1 cellular context compared by ENCODE assay signal in the genomic region with DNA sequence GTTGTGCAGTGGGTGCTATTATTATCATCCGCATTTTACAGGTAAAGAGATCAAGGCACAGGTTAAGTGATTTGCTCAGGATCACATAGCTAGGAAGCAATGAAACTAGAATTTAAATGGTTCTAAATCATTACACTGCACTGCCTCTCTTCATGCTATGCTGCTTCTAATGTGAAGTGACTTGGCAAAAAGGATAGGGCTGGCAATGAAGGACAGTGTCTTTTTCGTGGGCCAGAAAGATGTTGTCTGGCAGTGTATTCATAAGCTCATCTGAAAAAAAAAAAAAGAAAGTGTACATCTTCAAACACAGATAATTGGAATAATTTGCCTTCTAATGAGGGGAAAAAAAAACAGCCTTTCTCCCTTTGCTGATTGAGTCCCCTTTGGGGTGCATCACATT.
TF ChIP-seq lines count a peak whose summit lies in the region.

No MANE protein-coding gene starts in this region.

TF ChIP-seq in SK-N-SH treated with all-trans-retinoic acid at 6 μM for 48 hours, 23 proteins besides CTCF, POLR2A, EP300 and RAD21 (continued from another document):
- TF ChIP-seq, protein P1, sequence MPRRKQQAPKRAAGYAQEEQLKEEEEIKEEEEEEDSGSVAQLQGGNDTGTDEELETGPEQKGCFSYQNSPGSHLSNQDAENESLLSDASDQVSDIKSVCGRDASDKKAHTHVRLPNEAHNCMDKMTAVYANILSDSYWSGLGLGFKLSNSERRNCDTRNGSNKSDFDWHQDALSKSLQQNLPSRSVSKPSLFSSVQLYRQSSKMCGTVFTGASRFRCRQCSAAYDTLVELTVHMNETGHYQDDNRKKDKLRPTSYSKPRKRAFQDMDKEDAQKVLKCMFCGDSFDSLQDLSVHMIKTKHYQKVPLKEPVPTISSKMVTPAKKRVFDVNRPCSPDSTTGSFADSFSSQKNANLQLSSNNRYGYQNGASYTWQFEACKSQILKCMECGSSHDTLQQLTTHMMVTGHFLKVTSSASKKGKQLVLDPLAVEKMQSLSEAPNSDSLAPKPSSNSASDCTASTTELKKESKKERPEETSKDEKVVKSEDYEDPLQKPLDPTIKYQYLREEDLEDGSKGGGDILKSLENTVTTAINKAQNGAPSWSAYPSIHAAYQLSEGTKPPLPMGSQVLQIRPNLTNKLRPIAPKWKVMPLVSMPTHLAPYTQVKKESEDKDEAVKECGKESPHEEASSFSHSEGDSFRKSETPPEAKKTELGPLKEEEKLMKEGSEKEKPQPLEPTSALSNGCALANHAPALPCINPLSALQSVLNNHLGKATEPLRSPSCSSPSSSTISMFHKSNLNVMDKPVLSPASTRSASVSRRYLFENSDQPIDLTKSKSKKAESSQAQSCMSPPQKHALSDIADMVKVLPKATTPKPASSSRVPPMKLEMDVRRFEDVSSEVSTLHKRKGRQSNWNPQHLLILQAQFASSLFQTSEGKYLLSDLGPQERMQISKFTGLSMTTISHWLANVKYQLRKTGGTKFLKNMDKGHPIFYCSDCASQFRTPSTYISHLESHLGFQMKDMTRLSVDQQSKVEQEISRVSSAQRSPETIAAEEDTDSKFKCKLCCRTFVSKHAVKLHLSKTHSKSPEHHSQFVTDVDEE (CRISPR knock-in tag; IDR thresholded peaks at IDR 0.05) = no peak
- no peak for TF ChIP-seq TOX (CRISPR knock-in tag; IDR thresholded peaks at IDR 0.05; ENCODE audit: borderline replicate concordance)
- TF ChIP-seq ZNF8 (CRISPR knock-in tag; IDR thresholded peaks at IDR 0.05) = no peak
- TF ChIP-seq ZFP3 (CRISPR knock-in tag; IDR thresholded peaks at IDR 0.05) = no peak
- no peak for TF ChIP-seq OSR1 (CRISPR knock-in tag; IDR thresholded peaks at IDR 0.05)
- no peak for TF ChIP-seq PPARA (CRISPR knock-in tag; IDR thresholded peaks at IDR 0.05; ENCODE audit: borderline replicate concordance)
- no peak for TF ChIP-seq ZFP30 (CRISPR knock-in tag; IDR thresholded peaks at IDR 0.05)
- TF ChIP-seq TCF4 (CRISPR knock-in tag; IDR thresholded peaks at IDR 0.05; ENCODE audit: borderline replicate concordance) = no peak
- TF ChIP-seq, protein P2, sequence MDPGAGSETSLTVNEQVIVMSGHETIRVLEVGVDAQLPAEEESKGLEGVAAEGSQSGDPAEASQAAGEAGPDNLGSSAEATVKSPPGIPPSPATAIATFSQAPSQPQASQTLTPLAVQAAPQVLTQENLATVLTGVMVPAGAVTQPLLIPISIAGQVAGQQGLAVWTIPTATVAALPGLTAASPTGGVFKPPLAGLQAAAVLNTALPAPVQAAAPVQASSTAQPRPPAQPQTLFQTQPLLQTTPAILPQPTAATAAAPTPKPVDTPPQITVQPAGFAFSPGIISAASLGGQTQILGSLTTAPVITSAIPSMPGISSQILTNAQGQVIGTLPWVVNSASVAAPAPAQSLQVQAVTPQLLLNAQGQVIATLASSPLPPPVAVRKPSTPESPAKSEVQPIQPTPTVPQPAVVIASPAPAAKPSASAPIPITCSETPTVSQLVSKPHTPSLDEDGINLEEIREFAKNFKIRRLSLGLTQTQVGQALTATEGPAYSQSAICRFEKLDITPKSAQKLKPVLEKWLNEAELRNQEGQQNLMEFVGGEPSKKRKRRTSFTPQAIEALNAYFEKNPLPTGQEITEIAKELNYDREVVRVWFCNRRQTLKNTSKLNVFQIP (CRISPR knock-in tag; IDR thresholded peaks at IDR 0.05; ENCODE audit: borderline replicate concordance, low read depth) = no peak
